ENCODE assay signal across 8 cellular contexts in the genomic region with DNA sequence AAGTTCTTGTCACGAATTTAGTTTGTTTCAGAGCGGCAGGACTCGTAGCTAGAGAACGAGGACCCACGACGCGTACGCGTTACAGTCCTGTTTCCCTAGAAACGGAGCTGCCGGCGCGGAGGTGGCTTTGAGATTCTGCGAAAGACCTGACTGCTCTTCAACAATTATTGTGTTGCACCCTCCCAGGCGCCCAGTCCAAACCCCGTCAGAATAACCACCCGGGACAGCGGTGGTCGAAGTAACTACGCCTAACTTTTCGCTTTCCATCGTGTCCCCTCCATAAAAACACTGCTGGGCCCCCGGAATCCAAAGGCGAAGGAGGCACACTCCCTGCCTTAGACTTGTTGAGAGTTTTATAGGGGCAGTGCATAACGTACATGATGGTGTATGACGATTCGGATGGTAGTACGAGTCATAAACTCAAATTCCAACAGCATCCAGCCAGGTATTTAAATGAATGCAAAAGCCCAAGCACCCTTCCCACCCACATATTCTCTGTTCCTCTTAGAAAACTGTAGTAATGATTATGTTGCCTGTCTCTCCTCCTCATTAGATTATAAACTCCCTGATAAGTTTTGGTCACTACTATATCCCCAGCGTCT. TPM values are rescaled to one million over a fixed set of nuclear protein-coding genes. Genes with fewer than 3 reads are reported as not detected.
DNase-seq lines count a peak whose midpoint lies in the region; ATAC-seq and TF ChIP-seq lines count a peak whose summit lies in the region.

No MANE protein-coding gene starts in this region.

- peak overlapping the region; percentile 74 to 99 for H3K4me3 ChIP-seq in CD4-positive, alpha-beta memory T cell (ENCODE audit: low read length in 2 of 2)
- H3K4me3 ChIP-seq in adrenal gland (peak overlapping the region in 3 of 4 donors; percentile 7 to 87 (median 76)), iPS-20b (ENCODE audit: low read length) (peak overlapping the region; percentile 93), stomach smooth muscle (ENCODE audit: low read length in 2 of 2) (peak overlapping the region; percentile 86 to 97)

- peaks cover 25 to 49% (median 32%) of the 10 kb centered on the region in 4 donors for H3K4me1 Mint-ChIP-seq in CD4-positive, alpha-beta memory T cell

- peaks cover 0 to 3% of the 10 kb centered on the region in 2 donors for H3K27me3 Mint-ChIP-seq in CD4-positive, alpha-beta memory T cell

- H3K4me3 Mint-ChIP-seq in CD4-positive, alpha-beta memory T cell = peak overlapping the region; percentile 95 to 99 (median 98)

- H3K27me3 ChIP-seq in CD4-positive, alpha-beta memory T cell (ENCODE audit: insufficient read depth, low read length) = no peaks in the 10 kb centered on the region
- H3K27me3 ChIP-seq in adrenal gland (no peaks in the 10 kb centered on the region), iPS-20b (ENCODE audit: insufficient read depth, low read length) (peaks cover 7% of the 10 kb centered on the region; the same call in 1 of the 2 replicates), stomach smooth muscle (ENCODE audit: control insufficient read depth in 1 of 2, insufficient read depth in 2 of 2, low read length in 2 of 2) (no peaks in the 10 kb centered on the region)

- H3K9ac ChIP-seq in iPS-20b (ENCODE audit: low read depth, low read length) (peak overlapping the region; percentile 85; the same call in 1 of the 2 replicates), stomach smooth muscle (ENCODE audit: low read length in 2 of 2) (peak overlapping the region; percentile 98 to 99)

- peak overlapping the region; percentile 91 for H3K27ac ChIP-seq in CD4-positive, alpha-beta memory T cell (ENCODE audit: low read depth, low read length)
- peak overlapping the region; percentile 92 to 99 (median 97) for H3K27ac ChIP-seq in adrenal gland
- no peak overlapping the region for H3K27ac ChIP-seq in iPS-20b (ENCODE audit: low read length)
- H3K27ac ChIP-seq in stomach smooth muscle (ENCODE audit: low read length) = peak overlapping the region; percentile 97

- peaks cover 0 to 18% of the 10 kb centered on the region in 2 donors for H3K36me3 Mint-ChIP-seq in CD4-positive, alpha-beta memory T cell

- H3K9me3 Mint-ChIP-seq in CD4-positive, alpha-beta memory T cell = peaks cover 0 to 4% (median 0%) of the 10 kb centered on the region in 8 donors

- peaks cover 36% of the 10 kb centered on the region for H3K4me1 ChIP-seq in CD4-positive, alpha-beta memory T cell (ENCODE audit: insufficient read depth, low read length)
- H3K4me1 ChIP-seq in adrenal gland (replicated peaks in 1 of 2) (peaks cover 10 to 31% of the 10 kb centered on the region in 2 donors), iPS-20b (ENCODE audit: insufficient read depth, low read length) (no peaks in the 10 kb centered on the region), stomach smooth muscle (ENCODE audit: control insufficient read depth, insufficient read depth, low read length) (peaks cover 13% of the 10 kb centered on the region)

- POLR2A ChIA-PET in CD4-positive, alpha-beta memory T cell (lab: Charles Lee; ENCODE audit: partially characterized antibody) = interaction anchor here (0.6 to 3.2 kb wide), 9 partner anchors 9 to 915 kb away, joined by 3 to 25 read pairs (median 4); partner anchors contain the start of genes ARL5A, ARL6IP6, PRPF40A and RBM43

- no peaks in the 10 kb centered on the region for H3K9me3 ChIP-seq in CD4-positive, alpha-beta memory T cell (ENCODE audit: control insufficient read depth in 1 of 2, low read length in 2 of 2)
- H3K9me3 ChIP-seq in adrenal gland (replicated peaks in 1 of 3) = no peaks in the 10 kb centered on the region
- peaks cover 11% of the 10 kb centered on the region; the same call in 1 of the 2 replicates for H3K9me3 ChIP-seq in iPS-20b (ENCODE audit: insufficient read depth, low read depth, low read length)
- no peaks in the 10 kb centered on the region for H3K9me3 ChIP-seq in stomach smooth muscle (ENCODE audit: control insufficient read depth in 2 of 2, low read length in 2 of 2)

- CTCF ChIA-PET in CD4-positive, alpha-beta memory T cell (lab: Charles Lee; ENCODE audit: partially characterized antibody) = interaction anchor here (0.6 to 6.5 kb wide), 28 partner anchors 9 to 1345 kb away, joined by 3 to 115 read pairs (median 4); partner anchors contain the start of genes ARL6IP6 and FMNL2

- intact Hi-C loops in CD4-positive, alpha-beta memory T cell (cut with micrococcal nuclease) = loop anchor here (1.0 to 2.0 kb wide), 6 partner anchors 139 to 1343 kb away; partner anchors contain the start of genes ARL6IP6 and RPRM
- intact Hi-C loops in adrenal gland (cut with DNase I) = loop anchor here in 1 of 2 donors (5.0 kb wide), 1 partner anchor 139 kb away; no protein-coding TSS in a partner anchor

- no peak for DNase-seq in CD4-positive, alpha-beta memory T cell
- DNase-seq in adrenal gland = no peak
- DNase-seq in NCI-H1048 (lab: John Stamatoyannopoulos, UW) = no peak
- no peak for DNase-seq in GM19238 (ENCODE audit: insufficient read length, low spot score)

- peak in 3 of 6 experiments; percentile 0 to 17 (median 2) for TF ChIP-seq CTCF in adrenal gland (IDR thresholded peaks at IDR 0.05)

- no peak for TF ChIP-seq POLR2A in adrenal gland (IDR thresholded peaks at IDR 0.05)

- no peaks in the 10 kb centered on the region for H3K36me3 ChIP-seq in CD4-positive, alpha-beta memory T cell (ENCODE audit: insufficient read depth, low read length)
- H3K36me3 ChIP-seq in adrenal gland (replicated peaks in 1 of 2) = no peaks in the 10 kb centered on the region
- no peaks in the 10 kb centered on the region for H3K36me3 ChIP-seq in iPS-20b (ENCODE audit: insufficient read depth, low read depth, low read length)
- H3K36me3 ChIP-seq in stomach smooth muscle (ENCODE audit: control insufficient read depth in 2 of 2, insufficient read depth in 2 of 2, low read length in 2 of 2) = no peaks in the 10 kb centered on the region

- H3K27ac Mint-ChIP-seq in CD4-positive, alpha-beta memory T cell = peak overlapping the region; percentile 98 to 100 (median 99)

- ATAC-seq in GM19463 (IDR thresholded peaks at IDR 0.05; ENCODE audit: unreplicated experiment) (peak; percentile 6), HG03521 (IDR thresholded peaks at IDR 0.05; ENCODE audit: unreplicated experiment) (peak; percentile 16)

- WGBS in adrenal gland, 4 donors = 3 to 10% (median 5%) methylated on average over 14 to 29 of the region's 29 CpGs

RNA-seq across cellular contexts. Expression of gene STAM2, which starts 0.7 kb away (rescaled TPM):
- 10 to 100 TPM; 20.9 to 25.3 TPM for total RNA-seq in CD4-positive, alpha-beta memory T cell
- polyA plus RNA-seq in CD4-positive, alpha-beta memory T cell = 1 to 10 TPM; 2.9 to 4.2 TPM
- 10 to 100 TPM; 22.8 to 45.8 (median 33.8) TPM for total RNA-seq in adrenal gland
- 10 to 100 TPM in 1 of 3 donors, 1 to 10 TPM in 2; 6.5 to 32.5 (median 7.6) TPM for polyA plus RNA-seq in adrenal gland
